Comparison of ENCODE assay signal across 3 cellular contexts in the genomic region with DNA sequence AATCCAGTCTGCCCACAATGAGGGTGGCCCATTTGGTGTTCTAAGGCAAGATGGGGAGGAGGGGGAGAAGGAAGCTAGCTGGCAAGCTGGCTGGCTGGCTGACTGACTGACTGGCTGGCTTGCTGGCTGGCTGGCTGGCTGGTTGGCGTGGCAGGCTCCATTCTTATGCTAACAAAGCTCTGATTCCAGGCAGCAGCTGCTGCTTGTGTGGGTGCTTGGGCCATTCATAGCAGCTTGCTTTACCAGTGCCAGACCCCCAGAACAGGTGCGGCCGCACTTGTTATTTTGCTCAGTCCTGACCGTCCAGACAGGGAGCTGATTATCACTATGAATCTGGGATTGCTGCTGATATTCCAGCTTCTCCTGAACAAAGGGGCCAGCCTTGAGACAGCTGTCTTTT.
TF ChIP-seq lines count a peak whose summit lies in the region.

No MANE protein-coding gene starts in this region.

TF ChIP-seq in H1, 55 proteins besides CTCF, POLR2A, EP300 and RAD21:
- TF ChIP-seq TAF1 (IDR thresholded peaks at IDR 0.05; ENCODE audit: low read depth, low read length) (peak; percentile 44; the same call in 1 of the 2 replicates), HDAC2 (IDR thresholded peaks at IDR 0.05; ENCODE audit: borderline replicate concordance in 1 of 2, low read depth in 2 of 2, low read length in 2 of 2) (no peak), POU5F1 (IDR thresholded peaks at IDR 0.05; ENCODE audit: low read depth, low read length) (0 out of 2 replicates have a peak, but pooled peaks have one; percentile 33)

TF ChIP-seq in neural cell, 6 proteins besides CTCF, POLR2A, EP300 and RAD21:
- TF ChIP-seq TAF1 (IDR thresholded peaks at IDR 0.05; ENCODE audit: low read depth) = no peak

TF ChIP-seq in GM12891, 5 proteins besides CTCF, POLR2A, EP300 and RAD21:
- TF ChIP-seq SPI1 (IDR thresholded peaks at IDR 0.05; ENCODE audit: low read depth, low read length) = no peak
- TF ChIP-seq TAF1 (IDR thresholded peaks at IDR 0.05; ENCODE audit: low read depth, low read length) = no peak
- TF ChIP-seq POLR2AphosphoS5 (IDR thresholded peaks at IDR 0.05; ENCODE audit: low read depth, low read length) = no peak
- no peak for TF ChIP-seq POU2F2 (IDR thresholded peaks at IDR 0.05; ENCODE audit: low read depth, low read length)
- no peak for TF ChIP-seq PAX5 (IDR thresholded peaks at IDR 0.05; ENCODE audit: insufficient read depth, low read length, severe bottlenecking)
